In the genomic region with DNA sequence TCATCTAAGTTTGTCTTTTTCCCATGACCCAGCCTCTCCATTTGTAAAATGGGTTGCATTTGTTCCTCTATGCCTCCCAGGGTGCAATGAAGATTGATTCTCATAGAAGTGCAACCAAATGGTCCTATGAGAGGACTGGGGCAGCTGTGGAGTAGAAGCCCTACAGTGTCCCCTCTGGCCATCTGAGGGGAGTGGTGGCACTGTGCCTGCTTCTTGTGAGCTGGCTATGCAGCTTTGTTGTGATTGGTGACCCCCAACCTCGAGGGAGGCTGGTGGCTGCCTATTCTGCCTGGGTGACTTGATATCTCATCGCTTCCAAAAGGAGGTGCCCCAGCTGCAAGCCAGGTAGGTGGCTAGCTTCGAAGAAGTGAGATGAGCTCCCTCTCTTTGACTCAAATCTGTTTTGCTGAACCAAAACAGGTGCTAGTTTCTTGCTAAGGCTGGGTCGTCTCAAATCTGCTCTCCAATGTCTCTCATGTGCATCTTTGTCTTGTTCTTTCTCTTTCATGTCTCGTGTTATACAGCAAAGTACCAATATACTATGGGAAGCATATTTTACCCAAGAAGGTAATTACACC, we compare ENCODE assay signal across 15 cellular contexts. TPM values are rescaled to one million over a fixed set of nuclear protein-coding genes. Genes with fewer than 3 reads are reported as not detected.
DNase-seq lines count a peak whose midpoint lies in the region; ATAC-seq and TF ChIP-seq lines count a peak whose summit lies in the region.
"Had no signal": no experiment of that assay in that cellular context is flagged by ENCODE, and none has a peak within 500 bp of the region (broad histone marks: within the 10 kb centered on the region; RNA-seq: fewer than 3 reads in every experiment).

No MANE protein-coding gene starts in this region.

- H3K79me1 ChIP-seq in mesendoderm (ENCODE audit: low read length) = no peaks in the 10 kb centered on the region

- H4K20me1 ChIP-seq in MM.1S (ENCODE audit: insufficient read depth, low read length) = no peaks in the 10 kb centered on the region

- no peak overlapping the region for H3K4ac ChIP-seq in mesendoderm (ENCODE audit: low read depth, low read length)

- no peak overlapping the region for H2AK5ac ChIP-seq in mesendoderm (ENCODE audit: low read length)

- ATAC-seq in GM21723 (IDR thresholded peaks at IDR 0.05; ENCODE audit: unreplicated experiment) (peak; percentile 64), HG03039 (IDR thresholded peaks at IDR 0.05; ENCODE audit: unreplicated experiment) (no peak)
- ATAC-seq: activated T-cell treated with anti-CD3 and anti-CD28 coated beads, Interleukin-2, amount 50 U/mL, for 4 hours had no signal

- no peak overlapping the region for H3K23ac ChIP-seq in mesendoderm (ENCODE audit: low read length)

- no peak overlapping the region for H3K18ac ChIP-seq in mesendoderm (ENCODE audit: low read length)

- no peak overlapping the region for H4K5ac ChIP-seq in mesendoderm (ENCODE audit: low read length)

- H3K4me2 ChIP-seq in MM.1S (ENCODE audit: low read depth, low read length) (peak overlapping the region; percentile 43; the same call in 1 of the 2 replicates), mesendoderm (ENCODE audit: low read length) (no peak overlapping the region)

- H2BK5ac ChIP-seq in mesendoderm (ENCODE audit: low read length) = no peak overlapping the region

- H3K79me2 ChIP-seq in MM.1S (ENCODE audit: low read length) = no peaks in the 10 kb centered on the region
- H3K79me2 ChIP-seq in mesendoderm (ENCODE audit: control insufficient read depth, insufficient read depth, low read length) = no peaks in the 10 kb centered on the region

- H3K4me3 ChIP-seq in MM.1S (ENCODE audit: low read length) = no peak overlapping the region
- no peak overlapping the region for H3K4me3 ChIP-seq in mesendoderm (ENCODE audit: low read length)
- no peak overlapping the region for H3K4me3 ChIP-seq in tibial artery
- H3K4me3 ChIP-seq: adrenal gland, GM23248, suprapubic skin had no signal

- H3F3A ChIP-seq in MM.1S (ENCODE audit: insufficient read depth, low read length) = peaks cover 9% of the 10 kb centered on the region; the same call in 1 of the 2 replicates

- peak overlapping the region; percentile 26; the same call in 1 of the 2 replicates for H2AFZ ChIP-seq in MM.1S (ENCODE audit: low read length)
- H2AFZ ChIP-seq: GM23248 had no signal

- H3K4me1 ChIP-seq in MM.1S (ENCODE audit: low read length) (peaks cover 20% of the 10 kb centered on the region), mesendoderm (ENCODE audit: control insufficient read depth, low read depth, low read length) (no peaks in the 10 kb centered on the region), tibial artery (peaks cover 0 to 21% (median 10%) of the 10 kb centered on the region in 4 donors)
- H3K4me1 ChIP-seq: adrenal gland, suprapubic skin had no signal

- no peak overlapping the region for H2BK15ac ChIP-seq in mesendoderm (replicated peaks; ENCODE audit: low read depth)

- no CpG with 5 or more reads among the region's 5 CpGs for WGBS in mesendoderm (ENCODE audit: extremely low coverage, insufficient coverage, low lambda C conversion rate)

- no peak overlapping the region for H3K56ac ChIP-seq in mesendoderm (ENCODE audit: low read length)

- no peaks in the 10 kb centered on the region for H3K36me3 ChIP-seq in MM.1S (replicated peaks; ENCODE audit: insufficient read depth, low read length)
- no peaks in the 10 kb centered on the region for H3K36me3 ChIP-seq in mesendoderm (ENCODE audit: control insufficient read depth, insufficient read depth, low read length)
- no peaks in the 10 kb centered on the region for H3K36me3 ChIP-seq in tibial artery
- H3K36me3 ChIP-seq: adrenal gland, suprapubic skin had no signal

- peak; percentile 7 for DNase-seq in activated CD4-positive, alpha-beta T cell treated with anti-CD3 and anti-CD28 coated beads for 48 hours
- no peak for DNase-seq in activated CD4-positive, alpha-beta T cell treated with anti-CD3 and anti-CD28 coated beads for 1 hour
- DNase-seq in MM.1S (peak; percentile 55), mesendoderm (peak; percentile 57), NOMO-1 treated with dmso at 0.1 percent for 144 hours (lab: John Stamatoyannopoulos, UW; ENCODE audit: unreplicated experiment) (no peak), tibial artery (no peak)
- DNase-seq: activated T-cell treated with anti-CD3 and anti-CD28 coated beads, Interleukin-2, amount 50 U/mL, for 4 hours; adrenal gland; GM23248; NCI-H1048; stimulated activated CD4-positive, alpha-beta T cell treated with anti-CD3 and anti-CD28 coated beads, Interleukin-12 subunit alpha, Interleukin-12 subunit beta, amount 100 ng/mL, for 4 hours; SW 1271 had no signal

- intact Hi-C loops in tibial artery (cut with DNase I; ENCODE audit: low total_unique reads) = no loop called here

- no peak overlapping the region for H2BK120ac ChIP-seq in mesendoderm (ENCODE audit: low read depth, low read length)

- peak; percentile 40 for TF ChIP-seq CTCF in MM.1S (IDR thresholded peaks at IDR 0.05; ENCODE audit: low read length)
- no peak for TF ChIP-seq CTCF in tibial artery (IDR thresholded peaks at IDR 0.05)

- no peak overlapping the region for H4K8ac ChIP-seq in mesendoderm (ENCODE audit: low read depth, low read length)

- H3K9ac ChIP-seq in MM.1S (ENCODE audit: low read length) = no peak overlapping the region; the same call in 1 of the 2 replicates
- H3K9ac ChIP-seq in mesendoderm (ENCODE audit: low read length) = no peak overlapping the region
- H3K9ac ChIP-seq: GM23248 had no signal

- H3K27me3 ChIP-seq in MM.1S (replicated peaks; ENCODE audit: insufficient read depth, low read length) (no peaks in the 10 kb centered on the region), mesendoderm (ENCODE audit: insufficient read depth, low read length, poor library complexity) (no peaks in the 10 kb centered on the region), tibial artery (no peaks in the 10 kb centered on the region)
- H3K27me3 ChIP-seq: adrenal gland, suprapubic skin had no signal

- no peaks in the 10 kb centered on the region for H3K9me2 ChIP-seq in MM.1S (replicated peaks; ENCODE audit: insufficient read depth, low read length)

- H3K27ac ChIP-seq in MM.1S (ENCODE audit: low read length) (peak overlapping the region; percentile 50; the same call in 1 of the 2 replicates), mesendoderm (ENCODE audit: low read depth, low read length) (no peak overlapping the region), tibial artery (no peak overlapping the region)
- H3K27ac ChIP-seq: adrenal gland, GM23248, suprapubic skin had no signal

- H3K9me3 ChIP-seq in MM.1S (replicated peaks; ENCODE audit: insufficient read depth, low read length) (no peaks in the 10 kb centered on the region), tibial artery (no peaks in the 10 kb centered on the region)
- H3K9me3 ChIP-seq: adrenal gland, suprapubic skin had no signal

RNA-seq across cellular contexts. Expression of gene TXLNB, which starts 33.9 kb away (rescaled TPM):
- polyA plus RNA-seq in mesendoderm (2013, experiment 1 of 2) = 0.04 TPM
- polyA plus RNA-seq in mesendoderm (2013, experiment 2 of 2) = 0.01 TPM

Comparison
In these comparisons a context has a peak if more than half of its experiments do, and no peak if none do; other contexts are left out.
1. DNase-seq: peak in activated CD4-positive, alpha-beta T cell treated with anti-CD3 and anti-CD28 coated beads for 48 hours (single experiment), MM.1S (single experiment) and mesendoderm (single experiment); none in activated CD4-positive, alpha-beta T cell treated with anti-CD3 and anti-CD28 coated beads for 1 hour (single experiment), NOMO-1 treated with dmso at 0.1 percent for 144 hours (single experiment) and tibial artery (0 of 2).